ENCODE assay signal across 20 cellular contexts in genomic region chr3:112744825-112745566, GRCh38.
DNase-seq lines count a peak whose midpoint lies in the region; ATAC-seq, FAIRE-seq and TF ChIP-seq lines count a peak whose summit lies in the region.
"Had no signal": no experiment of that assay in that cellular context is flagged by ENCODE, and none has a peak within 500 bp of the region (broad histone marks: within the 10 kb centered on the region; RNA-seq: fewer than 3 reads in every experiment).

No MANE protein-coding gene starts in this region.

- H3K27me3 ChIP-seq in heart left ventricle (no peaks in the 10 kb centered on the region), vagina (no peaks in the 10 kb centered on the region), body of pancreas (no peaks in the 10 kb centered on the region), HAP-1 (ENCODE audit: low read depth) (no peaks in the 10 kb centered on the region)
- H3K27me3 ChIP-seq: upper lobe of right lung had no signal

- 45 to 55% (median 51%) methylated on average over 2 of the region's 2 CpGs for WGBS in heart left ventricle, 4 donors
- WGBS in body of pancreas, 2 donors: 35 to 37% methylated on average over 2 of the region's 2 CpGs

- in situ Hi-C loops in HAP-1 (cut with MboI; ENCODE audit: low sequenced_read_pairs): no loop called here

- peak; percentile 85 for ATAC-seq in Right ventricle myocardium superior (ENCODE audit: poor library complexity)
- ATAC-seq in WTC11: peak; percentile 55
- peak; percentile 79 to 82 (median 80) for ATAC-seq in heart left ventricle
- ATAC-seq in body of pancreas: no peak
- ATAC-seq: lower lobe of right lung, upper lobe of right lung had no signal

- no peak overlapping the region for H3K4me3 Mint-ChIP-seq in WTC11
- H3K4me3 Mint-ChIP-seq: CD4-positive, alpha-beta memory T cell had no signal

- H3K4me1 Mint-ChIP-seq in WTC11: peaks cover 23% of the 10 kb centered on the region

- no peak for FAIRE-seq in urothelium cell line (lab: Jason Lieb, UNC)
- FAIRE-seq: endothelial cell of umbilical vein had no signal

- H3K27ac ChIP-seq in heart left ventricle (peak overlapping the region in 7 of 12 donors; percentile 2 to 71 (median 46)), vagina (peak overlapping the region; percentile 53), body of pancreas (no peak overlapping the region)
- H3K27ac ChIP-seq: lower lobe of right lung, upper lobe of right lung had no signal

- H3K36me3 ChIP-seq in heart left ventricle (no peaks in the 10 kb centered on the region), vagina (no peaks in the 10 kb centered on the region), body of pancreas (replicated peaks in 1 of 2; ENCODE audit: insufficient read depth in 1 of 2, low read depth in 2 of 2) (no peaks in the 10 kb centered on the region), HAP-1 (replicated peaks) (no peaks in the 10 kb centered on the region)
- H3K36me3 ChIP-seq: lower lobe of right lung, upper lobe of right lung had no signal

- H3K27ac Mint-ChIP-seq in WTC11: no peak overlapping the region

- DNase-seq in Right ventricle myocardium superior: no peak
- DNase-seq in cardiac septum (ENCODE audit: low spot score): no peak
- no peak for DNase-seq in WTC11 (ENCODE audit: low spot score)
- peak in 2 of 5 donors; percentile 12 to 42 for DNase-seq in heart left ventricle
- no peak for DNase-seq in vagina (ENCODE audit: extremely low spot score in 2 of 2)
- DNase-seq in urothelium cell line (ENCODE audit: low spot score): no peak
- no peak for DNase-seq in body of pancreas
- no peak for DNase-seq in HAP-1 (ENCODE audit: low spot score in 2 of 2)
- DNase-seq: activated CD8-positive, alpha-beta memory T cell treated with anti-CD3 and anti-CD28 coated beads, Interleukin-2, amount 50 U/mL, for 48 hours; activated naive CD4-positive, alpha-beta T cell treated with Interleukin-2 at 50 U/mL for 16 hours; anterior cingulate cortex; CD4-positive, alpha-beta memory T cell; DMS79 treated with DMSO at 0.1 percent for 48 hours; lower lobe of right lung; posterior cingulate gyrus; stimulated activated CD4-positive, alpha-beta T cell treated with anti-CD3 and anti-CD28 coated beads, Interleukin-4, amount 100 ng/mL, for 1 hour; T1000; upper lobe of right lung had no signal

- H3K4me1 ChIP-seq in heart left ventricle: peaks cover 0 to 25% (median 9%) of the 10 kb centered on the region in 12 donors
- H3K4me1 ChIP-seq in vagina: peaks cover 13% of the 10 kb centered on the region
- H3K4me1 ChIP-seq in body of pancreas: no peaks in the 10 kb centered on the region
- no peaks in the 10 kb centered on the region for H3K4me1 ChIP-seq in HAP-1
- H3K4me1 ChIP-seq: upper lobe of right lung had no signal

- intact Hi-C loops in Right ventricle myocardium superior (cut with DNase I): no loop called here
- intact Hi-C loops in cardiac septum (cut with DNase I): no loop called here
- intact Hi-C loops in heart left ventricle (cut with DNase I): loop anchor here in 1 of 10 donors (10.0 kb wide), 2 partner anchors 60 to 100 kb away; partner anchors contain the start of gene CCDC80
- intact Hi-C loops in vagina (cut with DNase I): no loop called here
- intact Hi-C loops in body of pancreas (cut with DNase I): no loop called here

- TF ChIP-seq CTCF in WTC11 (IDR thresholded peaks at IDR 0.05): no peak
- no peak for TF ChIP-seq CTCF in heart left ventricle (IDR thresholded peaks at IDR 0.05)
- TF ChIP-seq CTCF in vagina (IDR thresholded peaks at IDR 0.05): no peak
- no peak for TF ChIP-seq CTCF in body of pancreas (IDR thresholded peaks at IDR 0.05)

- no peaks in the 10 kb centered on the region for H3K36me3 Mint-ChIP-seq in WTC11
- H3K36me3 Mint-ChIP-seq: CD4-positive, alpha-beta memory T cell had no signal

- no peaks in the 10 kb centered on the region; the same call in 1 of the 2 replicates for H3K27me3 Mint-ChIP-seq in WTC11 (ENCODE audit: low read depth)
- H3K27me3 Mint-ChIP-seq: CD4-positive, alpha-beta memory T cell had no signal

- CTCF ChIA-PET in WTC11 (lab: Charles Lee): interaction anchor here (3.0 kb wide), 1 partner anchor 10 kb away, joined by 18 read pairs; no protein-coding TSS in a partner anchor

- H3K9me3 Mint-ChIP-seq in WTC11: no peaks in the 10 kb centered on the region

- H3K9me3 ChIP-seq in heart left ventricle (no peaks in the 10 kb centered on the region), vagina (no peaks in the 10 kb centered on the region), body of pancreas (no peaks in the 10 kb centered on the region), HAP-1 (no peaks in the 10 kb centered on the region)
- H3K9me3 ChIP-seq: lower lobe of right lung, upper lobe of right lung had no signal

- TF ChIP-seq POLR2A in heart left ventricle (IDR thresholded peaks at IDR 0.05) (no peak), vagina (IDR thresholded peaks at IDR 0.05) (no peak), body of pancreas (IDR thresholded peaks at IDR 0.05) (no peak)

- no peak overlapping the region for H3K4me3 ChIP-seq in heart left ventricle
- no peak overlapping the region for H3K4me3 ChIP-seq in vagina
- no peak overlapping the region for H3K4me3 ChIP-seq in body of pancreas
- H3K4me3 ChIP-seq in HAP-1: no peak overlapping the region
- H3K4me3 ChIP-seq: lower lobe of right lung, skin epidermis, upper lobe of right lung had no signal

- POLR2A ChIA-PET in WTC11 (lab: Charles Lee): no interaction called here

TF ChIP-seq in WTC11, 78 proteins besides CTCF, POLR2A, EP300 and RAD21:
- TF ChIP-seq SMAD3 (CRISPR knock-in tag; IDR thresholded peaks at IDR 0.05; ENCODE audit: borderline replicate concordance) (no peak), E2F1 (CRISPR knock-in tag; IDR thresholded peaks at IDR 0.05) (no peak), PRRX2 (CRISPR knock-in tag; IDR thresholded peaks at IDR 0.05) (no peak)

Comparison
In these comparisons a context has a peak if more than half of its experiments do, and no peak if none do; other contexts are left out.
1. H3K27ac ChIP-seq: peak in heart left ventricle (7 of 12) and vagina (single experiment); none in body of pancreas (0 of 4).